ENCODE assay signal across 1 cellular context in the genomic region with DNA sequence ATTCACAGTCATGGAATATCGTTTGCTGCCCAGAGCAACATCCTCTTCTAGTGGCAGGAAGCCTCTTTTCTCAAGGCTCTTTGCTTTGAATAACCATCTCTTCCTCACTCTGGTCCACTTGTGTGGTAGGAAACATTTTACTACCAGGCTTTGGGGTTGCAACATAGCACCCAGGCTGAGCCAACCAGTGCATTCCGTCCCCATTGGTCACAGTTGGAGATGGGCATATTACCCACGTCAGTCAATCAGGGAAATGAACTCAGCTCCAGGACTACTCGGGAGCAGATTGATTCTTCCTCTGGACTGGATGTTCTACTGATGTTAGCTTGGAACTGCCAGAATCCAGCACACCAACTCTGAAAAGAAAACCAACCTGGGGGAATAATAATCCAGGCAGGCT.
TF ChIP-seq lines count a peak whose summit lies in the region.

No MANE protein-coding gene starts in this region.

TF ChIP-seq in HepG2, 621 proteins besides CTCF, POLR2A, EP300 and RAD21 (continued from another document):
- no peak for TF ChIP-seq HDAC1 (CRISPR knock-in tag; IDR thresholded peaks at IDR 0.05)
- TF ChIP-seq SMARCE1 (IDR thresholded peaks at IDR 0.05; ENCODE audit: borderline replicate concordance), result no peak
- no peak for TF ChIP-seq TP53 (CRISPR knock-in tag; conservative IDR thresholded peaks at IDR 0.05)
- no peak for TF ChIP-seq KDM1A (CRISPR knock-in tag; IDR thresholded peaks at IDR 0.05)
- no peak for TF ChIP-seq RXRB (CRISPR knock-in tag; IDR thresholded peaks at IDR 0.05; ENCODE audit: borderline replicate concordance)
